In genomic region chr1:117606608-117607261, GRCh38 we compare ENCODE assay signal across 8 cellular contexts. TPM values are rescaled to one million over a fixed set of nuclear protein-coding genes. Genes with fewer than 3 reads are reported as not detected.
DNase-seq lines count a peak whose midpoint lies in the region; ATAC-seq and TF ChIP-seq lines count a peak whose summit lies in the region.

No MANE protein-coding gene starts in this region.

- peaks cover 39% of the 10 kb centered on the region for H3K4me1 Mint-ChIP-seq in CD8-positive, alpha-beta T cell (ENCODE audit: low read depth)
- H3K4me1 Mint-ChIP-seq in chondrocyte (ENCODE audit: low read depth), result peaks cover 12% of the 10 kb centered on the region

- no peak for TF ChIP-seq CTCF in CD8-positive, alpha-beta T cell (IDR thresholded peaks at IDR 0.05)
- TF ChIP-seq CTCF in chondrocyte (IDR thresholded peaks at IDR 0.05), result no peak
- TF ChIP-seq CTCF in lower leg skin (IDR thresholded peaks at IDR 0.05), result no peak

- H3K9me3 Mint-ChIP-seq in CD8-positive, alpha-beta T cell, result no peaks in the 10 kb centered on the region
- H3K9me3 Mint-ChIP-seq in chondrocyte (ENCODE audit: low read depth), result no peaks in the 10 kb centered on the region

- peaks cover 16% of the 10 kb centered on the region for H3K4me1 ChIP-seq in CD8-positive, alpha-beta T cell (ENCODE audit: insufficient read depth, low read length)

- peak overlapping the region; percentile 100 for H3K4me3 Mint-ChIP-seq in CD8-positive, alpha-beta T cell
- H3K4me3 Mint-ChIP-seq in chondrocyte (ENCODE audit: unreplicated experiment), result peak overlapping the region; percentile 79

- peak; percentile 11 for ATAC-seq in CD8-positive, alpha-beta T cell
- ATAC-seq in HG02840 (IDR thresholded peaks at IDR 0.05; ENCODE audit: low FRiP score, unreplicated experiment), result peak; percentile 2

- peak overlapping the region; percentile 95 for H3K27ac ChIP-seq in CD8-positive, alpha-beta T cell (ENCODE audit: low read depth, low read length)

- H3K36me3 Mint-ChIP-seq in CD8-positive, alpha-beta T cell, result peaks cover 24% of the 10 kb centered on the region
- no peaks in the 10 kb centered on the region for H3K36me3 Mint-ChIP-seq in chondrocyte (ENCODE audit: low read depth)

- no peak for TF ChIP-seq POLR2A in lower leg skin (IDR thresholded peaks at IDR 0.05)

- H3K4me3 ChIP-seq in CD8-positive, alpha-beta T cell (ENCODE audit: low read depth, low read length), result peak overlapping the region; percentile 89
- peak overlapping the region; percentile 73 for H3K4me3 ChIP-seq in lower leg skin (ENCODE audit: low read depth, poor library complexity, severe bottlenecking)

- WGBS in lower leg skin, 2 donors, result 4 to 8% methylated on average over 26 to 34 of the region's 45 CpGs

- intact Hi-C loops in CD8-positive, alpha-beta T cell (cut with DNase I, micrococcal nuclease), result loop anchor here (1.0 to 10.0 kb wide), 15 partner anchors 50 to 1232 kb away; partner anchors contain the start of genes ATP1A1 (in 1 of the 2), CD2 (in 1 of the 2), GDAP2 (in 1 of the 2) and TRIM45 (in 1 of the 2)
- intact Hi-C loops in lower leg skin (cut with DNase I; ENCODE audit: low total_unique reads), result no loop called here

- H3K27ac Mint-ChIP-seq in CD8-positive, alpha-beta T cell, result peak overlapping the region; percentile 95
- H3K27ac Mint-ChIP-seq in chondrocyte (ENCODE audit: unreplicated experiment), result peak overlapping the region; percentile 50

- H3K36me3 ChIP-seq in CD8-positive, alpha-beta T cell (ENCODE audit: insufficient read depth, low read length), result no peaks in the 10 kb centered on the region

- H3K9me3 ChIP-seq in CD8-positive, alpha-beta T cell (ENCODE audit: low read length), result no peaks in the 10 kb centered on the region

- peak; percentile 40 to 72 (median 55) for DNase-seq in CD8-positive, alpha-beta T cell
- peak; percentile 32 for DNase-seq in activated CD4-positive, CD25-positive, alpha-beta regulatory T cell treated with anti-CD3 and anti-CD28 coated beads, Interleukin-2, amount 50 U/mL, for 16 hours (ENCODE audit: low read depth, low spot score)
- no peak for DNase-seq in chondrocyte (ENCODE audit: low spot score)
- DNase-seq in lower leg skin (ENCODE audit: low spot score in 2 of 2), result peak in 1 of 2 donors; percentile 87
- peak; percentile 8 to 22 (median 15) for DNase-seq in stimulated activated CD4-positive, alpha-beta T cell treated with anti-CD3 and anti-CD28 coated beads, TNF-alpha, amount 100 ng/mL, for 48 hours (ENCODE audit: low read depth in 3 of 3)
- DNase-seq in DMS 273 (lab: John Stamatoyannopoulos, UW; ENCODE audit: unreplicated experiment), result no peak
- no peak for DNase-seq in NCI-H1694 (lab: John Stamatoyannopoulos, UW)

- CTCF ChIA-PET in CD8-positive, alpha-beta T cell (lab: Charles Lee), result interaction anchor here (0.6 to 3.0 kb wide), 12 partner anchors 12 to 154 kb away, joined by 3 to 26 read pairs (median 4); no protein-coding TSS in a partner anchor

- H3K27me3 Mint-ChIP-seq in CD8-positive, alpha-beta T cell (ENCODE audit: low read depth), result no peaks in the 10 kb centered on the region
- H3K27me3 Mint-ChIP-seq in chondrocyte (ENCODE audit: low read depth), result peaks cover 29% of the 10 kb centered on the region

- no peaks in the 10 kb centered on the region for H3K27me3 ChIP-seq in CD8-positive, alpha-beta T cell (ENCODE audit: insufficient read depth, low read length)

- POLR2A ChIA-PET in CD8-positive, alpha-beta T cell (lab: Charles Lee), result interaction anchor here (0.6 to 2.9 kb wide), 14 partner anchors 10 to 240 kb away, joined by 3 to 65 read pairs (median 5); partner anchors contain the start of gene MAN1A2

RNA-seq across cellular contexts. Expression of gene TENT5C, which starts 0.9 kb away (rescaled TPM):
- 100 to 1,000 TPM; 146 to 150 TPM for total RNA-seq in CD8-positive, alpha-beta T cell
- total RNA-seq in chondrocyte, result 0.20 to 0.41 TPM (median 0.21 TPM) in 3 replicates
- total RNA-seq in lower leg skin, result 1 to 10 TPM; 1.9 to 4.3 (median 2.8) TPM

Comparison
In these comparisons a context has a peak if more than half of its experiments do, and no peak if none do; other contexts are left out.
1. DNase-seq: peak in CD8-positive, alpha-beta T cell (7 of 7), activated CD4-positive, CD25-positive, alpha-beta regulatory T cell treated with anti-CD3 and anti-CD28 coated beads, Interleukin-2, amount 50 U/mL, for 16 hours (single experiment) and stimulated activated CD4-positive, alpha-beta T cell treated with anti-CD3 and anti-CD28 coated beads, TNF-alpha, amount 100 ng/mL, for 48 hours (3 of 3); none in chondrocyte (single experiment), DMS 273 (single experiment) and NCI-H1694 (single experiment).
2. RNA of gene TENT5C, which starts 0.9 kb away (total RNA-seq): 146 to 150 TPM in CD8-positive, alpha-beta T cell; 1.9 to 4.3 TPM in lower leg skin and 0.20 to 0.41 TPM in chondrocyte; every median in the first group is over 10 times any median in the second.